ENCODE assay signal across 8 cellular contexts in the genomic region with DNA sequence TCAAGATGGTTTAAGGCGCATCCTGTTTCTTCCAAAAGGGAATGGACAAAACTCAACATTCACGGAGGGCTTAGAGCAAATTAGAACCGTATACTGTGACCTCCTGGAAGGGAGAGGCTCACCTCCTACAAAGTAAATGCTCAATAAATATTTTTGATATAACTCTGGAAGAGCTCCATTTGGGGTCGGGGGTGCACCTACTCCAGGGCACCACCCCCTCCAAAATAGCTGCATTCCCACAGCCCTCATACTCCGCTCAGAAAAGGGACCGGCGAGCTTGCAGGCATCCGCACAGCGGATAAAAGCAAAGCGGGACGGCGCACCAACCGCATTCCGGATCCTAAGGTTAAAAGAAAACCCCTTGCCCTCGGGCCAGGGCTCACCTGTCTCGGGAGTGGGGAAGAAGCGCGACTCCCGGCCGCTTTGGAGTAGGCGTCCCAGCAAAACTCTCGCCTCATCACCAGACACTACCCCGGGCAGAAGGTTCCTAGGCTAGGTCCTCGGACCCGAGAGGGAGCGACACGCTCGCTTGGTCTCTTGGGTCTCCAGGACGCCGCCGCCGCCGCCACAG. TPM values are rescaled to one million over a fixed set of nuclear protein-coding genes. Genes with fewer than 3 reads are reported as not detected.
DNase-seq lines count a peak whose midpoint lies in the region; ATAC-seq and TF ChIP-seq lines count a peak whose summit lies in the region.

No MANE protein-coding gene starts in this region.

- H3K27me3 ChIP-seq in CD4-positive, alpha-beta memory T cell (ENCODE audit: insufficient read depth, low read length), result no peaks in the 10 kb centered on the region
- H3K27me3 ChIP-seq in ascending aorta (no peaks in the 10 kb centered on the region), left lung (no peaks in the 10 kb centered on the region), transverse colon (no peaks in the 10 kb centered on the region)

- H3K27me3 Mint-ChIP-seq in CD4-positive, alpha-beta memory T cell, result no peaks in the 10 kb centered on the region

- peaks cover 18 to 50% (median 40%) of the 10 kb centered on the region in 4 donors for H3K4me1 Mint-ChIP-seq in CD4-positive, alpha-beta memory T cell

- no peak for TF ChIP-seq CTCF in ascending aorta (IDR thresholded peaks at IDR 0.05)
- TF ChIP-seq CTCF in left lung (IDR thresholded peaks at IDR 0.05), result no peak
- no peak for TF ChIP-seq CTCF in transverse colon (IDR thresholded peaks at IDR 0.05)

- no peak for DNase-seq in CD4-positive, alpha-beta memory T cell
- DNase-seq in ascending aorta (ENCODE audit: low spot score in 2 of 2), result no peak
- DNase-seq in left lung, result peak in 1 of 2 donors; percentile 92
- no peak for DNase-seq in transverse colon
- DNase-seq in CD1c-positive myeloid dendritic cell (ENCODE audit: extremely low spot score), result no peak
- DNase-seq in amniotic stem cell (lab: John Stamatoyannopoulos, UW), result no peak

- peaks cover 32% of the 10 kb centered on the region for H3K4me1 ChIP-seq in CD4-positive, alpha-beta memory T cell (ENCODE audit: insufficient read depth, low read length)
- H3K4me1 ChIP-seq in ascending aorta (peaks cover 5 to 16% of the 10 kb centered on the region in 2 donors), left lung (peaks cover 4 to 44% of the 10 kb centered on the region in 2 donors), transverse colon (peaks cover 9 to 39% (median 28%) of the 10 kb centered on the region in 4 donors)

- CTCF ChIA-PET in CD4-positive, alpha-beta memory T cell (lab: Charles Lee; ENCODE audit: partially characterized antibody), result interaction anchor here (0.9 to 2.2 kb wide), 6 partner anchors 9 to 273 kb away, joined by 3 to 8 read pairs (median 3); no protein-coding TSS in a partner anchor

- peaks cover 6% of the 10 kb centered on the region for H3K36me3 ChIP-seq in CD4-positive, alpha-beta memory T cell (ENCODE audit: insufficient read depth, low read length)
- no peaks in the 10 kb centered on the region for H3K36me3 ChIP-seq in ascending aorta
- H3K36me3 ChIP-seq in left lung, result no peaks in the 10 kb centered on the region
- no peaks in the 10 kb centered on the region for H3K36me3 ChIP-seq in transverse colon

- ATAC-seq in HG02610 (IDR thresholded peaks at IDR 0.05; ENCODE audit: unreplicated experiment) (peak; percentile 0), left lung (no peak), HG03025 (IDR thresholded peaks at IDR 0.05; ENCODE audit: low FRiP score, unreplicated experiment) (no peak)

- peaks cover 0 to 20% of the 10 kb centered on the region in 2 donors for H3K36me3 Mint-ChIP-seq in CD4-positive, alpha-beta memory T cell

- 0 to 1% methylated on average over 1 to 25 of the region's 33 CpGs for WGBS in transverse colon (ENCODE audit: low coverage in 1 of 2), 2 donors

- H3K27ac Mint-ChIP-seq in CD4-positive, alpha-beta memory T cell, result peak overlapping the region; percentile 92 to 99 (median 98)

- in situ Hi-C loops in transverse colon (cut with MboI; ENCODE audit: low pct_ligation_motif_present in 1 of 4, low pct_unique_long_range_greater_than_20kb in 1 of 4, low sequenced_read_pairs in 3 of 4), result loop anchor here in 1 of 4 donors (25.0 kb wide), 1 partner anchor 274 kb away; no protein-coding TSS in a partner anchor

- peaks cover 0 to 2% (median 0%) of the 10 kb centered on the region in 8 donors for H3K9me3 Mint-ChIP-seq in CD4-positive, alpha-beta memory T cell

- no peaks in the 10 kb centered on the region for H3K9me3 ChIP-seq in CD4-positive, alpha-beta memory T cell (ENCODE audit: control insufficient read depth in 1 of 2, low read length in 2 of 2)
- H3K9me3 ChIP-seq in ascending aorta (no peaks in the 10 kb centered on the region), left lung (no peaks in the 10 kb centered on the region), transverse colon (no peaks in the 10 kb centered on the region)

- TF ChIP-seq POLR2A in transverse colon (IDR thresholded peaks at IDR 0.05), result no peak

- H3K4me3 ChIP-seq in CD4-positive, alpha-beta memory T cell (ENCODE audit: low read length in 2 of 2), result peak overlapping the region; percentile 78 to 96
- peak overlapping the region; percentile 66 to 83 for H3K4me3 ChIP-seq in ascending aorta
- peak overlapping the region; percentile 59 to 72 for H3K4me3 ChIP-seq in left lung
- H3K4me3 ChIP-seq in transverse colon, result peak overlapping the region; percentile 71 to 94 (median 88)

- intact Hi-C loops in CD4-positive, alpha-beta memory T cell (cut with micrococcal nuclease), result loop anchor here (1.0 to 2.0 kb wide), 6 partner anchors 252 to 1541 kb away; a partner anchor contains a TSS
- intact Hi-C loops in ascending aorta (cut with DNase I) (loop anchor here (1.0 to 10.0 kb wide), 8 partner anchors 254 to 1639 kb away; a partner anchor contains a TSS), left lung (cut with DNase I) (no loop called here), transverse colon (cut with DNase I; ENCODE audit: low total_unique reads) (no loop called here)

- no peak for TF ChIP-seq EP300 in transverse colon (IDR thresholded peaks at IDR 0.05; ENCODE audit: low read depth)

- peak overlapping the region; percentile 89 to 96 (median 95) for H3K4me3 Mint-ChIP-seq in CD4-positive, alpha-beta memory T cell

- peak overlapping the region; percentile 82 for H3K27ac ChIP-seq in CD4-positive, alpha-beta memory T cell (ENCODE audit: low read depth, low read length)
- H3K27ac ChIP-seq in ascending aorta, result peak overlapping the region; percentile 88
- peak overlapping the region; percentile 82 to 85 for H3K27ac ChIP-seq in left lung
- peak overlapping the region; percentile 87 to 95 (median 94) for H3K27ac ChIP-seq in transverse colon

- POLR2A ChIA-PET in CD4-positive, alpha-beta memory T cell (lab: Charles Lee; ENCODE audit: partially characterized antibody), result interaction anchor here (0.6 to 4.6 kb wide), 22 partner anchors 12 to 1683 kb away, joined by 3 to 33 read pairs (median 3); a partner anchor contains a TSS

RNA-seq across cellular contexts. Expression of a gene that starts 0.4 kb away (rescaled TPM):
- total RNA-seq in CD4-positive, alpha-beta memory T cell, result 10 to 100 TPM; 10.5 to 13.2 TPM
- 1 to 10 TPM; 2.9 to 3.3 TPM for polyA plus RNA-seq in CD4-positive, alpha-beta memory T cell
- total RNA-seq in ascending aorta, result 5.2 TPM
- 10 to 100 TPM in 1 of 2 donors, 1 to 10 TPM in 1; 9.0 to 10.8 TPM for total RNA-seq in left lung
- total RNA-seq in transverse colon, result 10 to 100 TPM in 2 of 4 donors, 1 to 10 TPM in 2; 2.6 to 15.5 (median 10.9) TPM

RNA-seq across cellular contexts. Expression of a gene that starts 0.9 kb away (rescaled TPM):
- 100 to 1,000 TPM in 1 of 2 experiments, 10 to 100 TPM in 1; 93.8 to 102 TPM for total RNA-seq in CD4-positive, alpha-beta memory T cell
- 100 to 1,000 TPM; 223 to 380 TPM for polyA plus RNA-seq in CD4-positive, alpha-beta memory T cell
- 65.7 TPM for total RNA-seq in ascending aorta
- total RNA-seq in left lung, result 100 to 1,000 TPM; 129 to 130 TPM
- total RNA-seq in transverse colon, result 100 to 1,000 TPM in 3 of 4 donors, 10 to 100 TPM in 1; 55.5 to 179 (median 141) TPM

Comparison
In these comparisons a context has a peak if more than half of its experiments do, and no peak if none do; other contexts are left out.
1. intact Hi-C loops: an anchor here in CD4-positive, alpha-beta memory T cell (1.0 to 2.0 kb wide) and ascending aorta (1.0 to 10.0 kb wide); none called in left lung and transverse colon.